12 cellular contexts compared by ENCODE assay signal in the genomic region with DNA sequence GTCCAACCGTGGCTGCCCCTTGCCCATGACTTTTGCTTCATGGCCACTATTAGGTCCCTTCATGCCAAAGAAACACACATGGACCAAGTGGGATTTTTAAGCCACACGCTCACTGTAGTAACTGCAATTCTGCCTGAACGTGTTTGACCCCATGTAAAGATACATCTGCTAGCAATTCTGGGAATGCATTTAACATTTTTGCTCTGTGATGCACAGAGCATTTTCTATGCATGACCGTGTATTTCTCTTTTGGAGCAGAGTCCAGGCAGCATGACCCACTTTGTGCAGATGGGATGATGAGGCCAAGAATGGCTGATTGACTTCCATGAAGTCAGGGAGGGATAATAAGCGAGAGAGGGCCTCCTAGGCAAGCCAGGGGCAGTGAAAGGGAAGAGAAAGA.
DNase-seq lines count a peak whose midpoint lies in the region; ATAC-seq and TF ChIP-seq lines count a peak whose summit lies in the region.
"Had no signal": no experiment of that assay in that cellular context is flagged by ENCODE, and none has a peak within 500 bp of the region (broad histone marks: within the 10 kb centered on the region; RNA-seq: fewer than 3 reads in every experiment).

No MANE protein-coding gene starts in this region.

- peaks cover 13% of the 10 kb centered on the region for H3K36me3 Mint-ChIP-seq in activated CD8-positive, alpha-beta T cell treated with anti-CD3 and anti-CD28 coated beads for 36 hours (ENCODE audit: low read depth)
- peaks cover 8% of the 10 kb centered on the region for H3K36me3 Mint-ChIP-seq in T-helper 17 cell (ENCODE audit: low read depth)

- H3K4me3 Mint-ChIP-seq in activated CD8-positive, alpha-beta T cell treated with anti-CD3 and anti-CD28 coated beads for 36 hours: no peak overlapping the region
- no peak overlapping the region for H3K4me3 Mint-ChIP-seq in T-helper 17 cell

- TF ChIP-seq CTCF in fibroblast of villous mesenchyme (IDR thresholded peaks at IDR 0.05; ENCODE audit: insufficient read depth, low read depth, low read length): no peak
- TF ChIP-seq CTCF in activated CD8-positive, alpha-beta T cell treated with anti-CD3 and anti-CD28 coated beads for 36 hours (IDR thresholded peaks at IDR 0.05): no peak

- H3K4me3 ChIP-seq in fibroblast of villous mesenchyme (ENCODE audit: low read depth, low read length) (no peak overlapping the region), skeletal muscle cell (ENCODE audit: low read depth, low read length) (no peak overlapping the region)
- H3K4me3 ChIP-seq: esophagus squamous epithelium, right atrium auricular region had no signal

- H3K4me1 Mint-ChIP-seq in activated CD8-positive, alpha-beta T cell treated with anti-CD3 and anti-CD28 coated beads for 36 hours (ENCODE audit: low read depth): no peaks in the 10 kb centered on the region
- peaks cover under 1% of the 10 kb centered on the region for H3K4me1 Mint-ChIP-seq in T-helper 17 cell

- CTCF ChIA-PET in activated CD8-positive, alpha-beta T cell treated with anti-CD3 and anti-CD28 coated beads for 36 hours (lab: Charles Lee): no interaction called here

- peaks cover 2% of the 10 kb centered on the region for H3K9me3 ChIP-seq in T-helper 17 cell (ENCODE audit: control insufficient read depth, low read length, poor library complexity, severe bottlenecking)

- no peak overlapping the region for H3K27ac Mint-ChIP-seq in activated CD8-positive, alpha-beta T cell treated with anti-CD3 and anti-CD28 coated beads for 36 hours
- no peak overlapping the region for H3K27ac Mint-ChIP-seq in T-helper 17 cell

- intact Hi-C loops in activated CD8-positive, alpha-beta T cell treated with anti-CD3 and anti-CD28 coated beads for 36 hours (cut with micrococcal nuclease): no loop called here

- DNase-seq in GM04504 (ENCODE audit: low read depth) (peak; percentile 85), amniotic epithelial cell (ENCODE audit: low read depth) (peak; percentile 79), fibroblast of villous mesenchyme (ENCODE audit: low read depth) (peak; percentile 45), skeletal muscle cell (ENCODE audit: low read depth) (peak; percentile 56), NCI-H2029 treated with DMSO at 0.1 percent for 48 hours (lab: John Stamatoyannopoulos, UW) (no peak), T-helper 17 cell (no peak)
- DNase-seq in activated CD8-positive, alpha-beta T cell treated with anti-CD3 and anti-CD28 coated beads for 36 hours: no peak
- DNase-seq in NK-92 treated with Interleukin-12 subunit alpha and Interleukin-12 subunit beta, amount 100 ng/mL, for 24 hours (lab: John Stamatoyannopoulos, UW): no peak
- DNase-seq: activated effector memory CD4-positive, alpha-beta T cell treated with Interleukin-2 at 50 U/mL for 16 hours; esophagus squamous epithelium; MM.1S had no signal

- H3K27me3 Mint-ChIP-seq in activated CD8-positive, alpha-beta T cell treated with anti-CD3 and anti-CD28 coated beads for 36 hours: peaks cover 6% of the 10 kb centered on the region
- H3K27me3 Mint-ChIP-seq in T-helper 17 cell: no peaks in the 10 kb centered on the region

- POLR2A ChIA-PET in activated CD8-positive, alpha-beta T cell treated with anti-CD3 and anti-CD28 coated beads for 36 hours (lab: Charles Lee): no interaction called here

- ATAC-seq in activated CD8-positive, alpha-beta T cell treated with anti-CD3 and anti-CD28 coated beads for 36 hours: no peak
- no peak for ATAC-seq in T-helper 17 cell

- H3K9me3 Mint-ChIP-seq in activated CD8-positive, alpha-beta T cell treated with anti-CD3 and anti-CD28 coated beads for 36 hours: peaks cover 34% of the 10 kb centered on the region

Comparison
In these comparisons a context has a peak if more than half of its experiments do, and no peak if none do; other contexts are left out.
1. DNase-seq: peak in GM04504 (single experiment), amniotic epithelial cell (single experiment), fibroblast of villous mesenchyme (single experiment) and skeletal muscle cell (single experiment); none in activated CD8-positive, alpha-beta T cell treated with anti-CD3 and anti-CD28 coated beads for 36 hours (single experiment), NCI-H2029 treated with DMSO at 0.1 percent for 48 hours (single experiment), NK-92 treated with Interleukin-12 subunit alpha and Interleukin-12 subunit beta, amount 100 ng/mL, for 24 hours (single experiment) and T-helper 17 cell (0 of 3).